ENCODE assay signal across 13 cellular contexts in the genomic region with DNA sequence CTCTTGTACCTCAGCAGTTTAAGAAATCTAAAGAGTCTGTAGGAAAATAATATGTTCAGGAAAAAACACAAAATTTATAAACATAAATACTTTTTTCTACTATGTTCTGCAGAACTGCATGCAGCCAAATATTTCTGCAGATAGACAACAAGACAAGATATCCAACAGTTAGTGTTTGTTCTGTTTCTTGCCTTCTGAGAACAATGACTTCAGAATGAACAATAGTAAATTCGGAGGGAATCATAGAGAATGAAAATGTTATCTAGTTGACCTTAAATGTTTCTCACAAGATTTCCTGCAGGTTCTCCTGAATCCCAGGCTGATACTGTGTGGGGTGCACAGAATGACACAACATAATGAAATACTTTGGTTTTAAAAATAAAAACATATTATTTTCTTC.
DNase-seq lines count a peak whose midpoint lies in the region; ATAC-seq and TF ChIP-seq lines count a peak whose summit lies in the region.
"Had no signal": no experiment of that assay in that cellular context is flagged by ENCODE, and none has a peak within 500 bp of the region (broad histone marks: within the 10 kb centered on the region; RNA-seq: fewer than 3 reads in every experiment).

No MANE protein-coding gene starts in this region.

- H3K27ac ChIP-seq in IMR-90 (ENCODE audit: insufficient read depth, low read length) (no peak overlapping the region), angular gyrus (ENCODE audit: low read depth, low read length) (peak overlapping the region; percentile 74), substantia nigra (ENCODE audit: low read depth, low read length, poor library complexity, severe bottlenecking) (peak overlapping the region; percentile 76)
- H3K27ac ChIP-seq: 22Rv1 had no signal

- H3K4me1 ChIP-seq in IMR-90 (ENCODE audit: control insufficient read depth, insufficient read depth, low read length): peaks cover 4% of the 10 kb centered on the region

- no TSS peak for BruUV-seq in IMR-90 (replicated peaks; lab: Mats Ljungman, UMichigan)

- no peak overlapping the region for H3K18ac ChIP-seq in IMR-90 (ENCODE audit: low read depth, low read length)

- H3K9me1 ChIP-seq in IMR-90 (ENCODE audit: insufficient read depth, low read length): peaks cover 3% of the 10 kb centered on the region; the same call in 1 of the 2 replicates

- H3K23ac ChIP-seq in IMR-90 (ENCODE audit: low read depth, low read length): no peak overlapping the region

- no peak overlapping the region for H3K4me3 ChIP-seq in IMR-90 (ENCODE audit: insufficient read depth, low read depth, low read length)
- H3K4me3 ChIP-seq: GM23338 had no signal

- dilution Hi-C loops in IMR-90 (cut with HindIII; ENCODE audit: low sequenced_read_pairs, unreplicated experiment): no loop called here

- H4K8ac ChIP-seq in IMR-90 (ENCODE audit: low read depth in 2 of 2, low read length in 2 of 2): no peak overlapping the region

- no peaks in the 10 kb centered on the region for H3K79me1 ChIP-seq in IMR-90 (ENCODE audit: low read depth in 1 of 2, low read length in 2 of 2)

- H4K5ac ChIP-seq in IMR-90 (ENCODE audit: low read depth, low read length): peak overlapping the region; percentile 36; the same call in 1 of the 2 replicates

- H2AFZ ChIP-seq in IMR-90 (replicated peaks; ENCODE audit: low read length, poor library complexity): no peak overlapping the region
- H2AFZ ChIP-seq: GM23338 had no signal

- H2AK9ac ChIP-seq in IMR-90 (replicated peaks; ENCODE audit: low read depth, low read length, poor library complexity): no peak overlapping the region

- no peak for TF ChIP-seq POLR2A in IMR-90 (IDR thresholded peaks at IDR 0.05; ENCODE audit: low read depth, low read length)

- ATAC-seq in IMR-90 (ENCODE audit: low read depth) (no peak), GM18511 (IDR thresholded peaks at IDR 0.05; ENCODE audit: unreplicated experiment) (no peak)
- ATAC-seq: CD8-positive, alpha-beta T cell; GM23338 had no signal

- H3K4me2 ChIP-seq in IMR-90 (ENCODE audit: low read depth, low read length): no peak overlapping the region
- H3K4me2 ChIP-seq: GM23338 had no signal

- no peak overlapping the region for H2BK120ac ChIP-seq in IMR-90 (ENCODE audit: low read depth, low read length)

- H3K9ac ChIP-seq in IMR-90 (ENCODE audit: low read depth, low read length): no peak overlapping the region

- H4K91ac ChIP-seq in IMR-90 (ENCODE audit: insufficient read depth, low read depth, low read length): no peak overlapping the region

- CTCF ChIA-PET in IMR-90 (lab: Yijun Ruan, JAX): no interaction called here

- H3K27me3 ChIP-seq in IMR-90 (ENCODE audit: control insufficient read depth, insufficient read depth, low read length): no peaks in the 10 kb centered on the region

- no peak overlapping the region for H2AK5ac ChIP-seq in IMR-90 (ENCODE audit: low read depth, low read length)

- H3K56ac ChIP-seq in IMR-90 (ENCODE audit: extremely low read depth, insufficient read depth, low read length): no peak overlapping the region

- TF ChIP-seq CTCF in IMR-90 (conservative IDR thresholded peaks at IDR 0.05; ENCODE audit: low read depth, low read length): no peak

- POLR2A ChIA-PET in IMR-90 (lab: Charles Lee; ENCODE audit: unreplicated experiment): no interaction called here

- in situ Hi-C loops in IMR-90 (cut with MboI; ENCODE audit: low sequenced_read_pairs): no loop called here

- H3K14ac ChIP-seq in IMR-90 (replicated peaks; ENCODE audit: low read depth, low read length): no peak overlapping the region

- no peaks in the 10 kb centered on the region for H3K9me3 ChIP-seq in IMR-90 (ENCODE audit: control insufficient read depth, insufficient read depth, low read length)

- no peaks in the 10 kb centered on the region for H4K20me1 ChIP-seq in IMR-90 (ENCODE audit: insufficient read depth, low read length)

- TF ChIP-seq RAD21 in IMR-90 (IDR thresholded peaks at IDR 0.05; ENCODE audit: low read length): no peak

- 0 out of 2 replicates have a peak overlapping the region, but pooled peaks have one; percentile 30 for H2BK20ac ChIP-seq in IMR-90 (ENCODE audit: low read depth, low read length)

- H3K4ac ChIP-seq in IMR-90 (ENCODE audit: low read depth, low read length): no peak overlapping the region

- DNase-seq in IMR-90 (no peak), globus pallidus (ENCODE audit: low spot score) (peak; percentile 71), substantia nigra (lab: John Stamatoyannopoulos, UW) (no peak), GM19238 (ENCODE audit: insufficient read length, low spot score) (no peak), DMS79 treated with DMSO at 0.1 percent for 48 hours (lab: John Stamatoyannopoulos, UW) (no peak)
- DNase-seq: CD8-positive, alpha-beta T cell; COR-L47; GF-D8; H7 had no signal

- no peak overlapping the region for H2BK15ac ChIP-seq in IMR-90 (ENCODE audit: low read depth, low read length)

- no peaks in the 10 kb centered on the region for H3K36me3 ChIP-seq in IMR-90 (ENCODE audit: control insufficient read depth, insufficient read depth, low read length)

- WGBS in IMR-90 (ENCODE audit: extremely low coverage in 2 of 2, insufficient read length in 1 of 2), 2 experiments: no CpG with 5 or more reads among the region's 1 CpG

- no peak overlapping the region for H2BK5ac ChIP-seq in IMR-90 (ENCODE audit: low read depth, low read length, poor library complexity, severe bottlenecking)

- intact Hi-C loops in IMR-90 (cut with micrococcal nuclease): no loop called here

TF ChIP-seq in IMR-90, 13 proteins besides CTCF, POLR2A, EP300 and RAD21:
- TF ChIP-seq MAZ (IDR thresholded peaks at IDR 0.05; ENCODE audit: borderline replicate concordance, low read depth, low read length) (no peak), MAFK (IDR thresholded peaks at IDR 0.05; ENCODE audit: low read depth, low read length) (no peak)
TF ChIP-seq in IMR-90: peak in this region for 0.
